1 cellular context compared by ENCODE assay signal in genomic region chr11:12363373-12363772, GRCh38.
TF ChIP-seq lines count a peak whose summit lies in the region.

No MANE protein-coding gene starts in this region.

TF ChIP-seq in IMR-90, 13 proteins besides CTCF, POLR2A, EP300 and RAD21 (continued from another document):
- no peak for TF ChIP-seq ELK1 (IDR thresholded peaks at IDR 0.05; ENCODE audit: borderline replicate concordance, low read depth, low read length)
- TF ChIP-seq CEBPB (IDR thresholded peaks at IDR 0.05; ENCODE audit: low read depth, low read length): no peak
- TF ChIP-seq BHLHE40 (IDR thresholded peaks at IDR 0.05; ENCODE audit: low read depth, low read length): no peak
- TF ChIP-seq CHD1 (IDR thresholded peaks at IDR 0.05; ENCODE audit: low read depth, low read length): no peak
- no peak for TF ChIP-seq RCOR1 (IDR thresholded peaks at IDR 0.05; ENCODE audit: insufficient replicate concordance, low read length)
- no peak for TF ChIP-seq USF2 (IDR thresholded peaks at IDR 0.05; ENCODE audit: low read depth, low read length)
- no peak for TF ChIP-seq RFX5 (IDR thresholded peaks at IDR 0.05; ENCODE audit: low read depth, low read length)
